32 cellular contexts compared by ENCODE assay signal in the genomic region with DNA sequence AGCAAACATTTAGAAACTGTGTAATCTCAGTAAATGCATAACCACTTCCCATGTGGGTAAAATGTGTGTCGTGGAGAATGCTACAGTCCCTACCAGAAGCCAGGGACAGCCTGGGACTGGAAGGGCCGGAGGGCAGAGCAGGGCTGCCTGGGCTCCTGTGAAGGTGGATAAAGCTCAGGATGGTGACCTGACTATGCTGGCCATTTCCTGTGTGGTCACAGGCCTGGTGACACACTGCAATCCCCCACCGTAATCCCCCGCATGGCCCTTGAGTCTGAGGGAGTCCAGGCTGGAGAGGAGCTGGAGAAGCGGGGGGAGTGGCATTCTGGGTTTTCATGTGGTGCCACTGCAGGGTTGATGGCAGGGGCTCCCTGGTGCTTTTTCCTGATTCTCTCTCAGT.
"Had no signal": no experiment of that assay in that cellular context is flagged by ENCODE, and none has a peak within 500 bp of the region (broad histone marks: within the 10 kb centered on the region; RNA-seq: fewer than 3 reads in every experiment).

No MANE protein-coding gene starts in this region.

- H3K9me3 Mint-ChIP-seq: activated B cell treated with CpG ODN at 0.5 μM for 24 hours; activated CD8-positive, alpha-beta T cell treated with anti-CD3 and anti-CD28 coated beads for 36 hours; dendritic cell treated with granulocyte-macrophage colony-stimulating factor and Interleukin-4, amounts not matched to agents 40 ng/mL and 50 ng/mL, for 4 days; endodermal cell had no signal

- ATAC-seq: activated CD4-positive, CD25-positive, alpha-beta regulatory T cell treated with anti-CD3 and anti-CD28 coated beads, Interleukin-2, amount 50 U/mL, for 24 hours; activated CD8-positive, alpha-beta T cell treated with anti-CD3 and anti-CD28 coated beads for 36 hours; activated T-cell treated with anti-CD3 and anti-CD28 coated beads, Interleukin-2, amount 50 U/mL, for 4 hours; activated T-helper 17 cell treated with anti-CD3 and anti-CD28 coated beads, Interleukin-2, amount 50 U/mL, for 72 hours; esophagus mucosa; foreskin keratinocyte; gastrocnemius medialis; T-helper 17 cell had no signal

- DNase-seq: activated B cell treated with CpG ODN at 0.5 μM for 24 hours; activated CD4-positive, alpha-beta T cell treated with anti-CD3 and anti-CD28 coated beads for 48 hours; activated CD4-positive, alpha-beta T cell treated with anti-CD3 and anti-CD28 coated beads, Interleukin-2, amount 50 U/mL, for 1 hour; activated CD4-positive, alpha-beta T cell treated with anti-CD3 and anti-CD28 coated beads, Interleukin-2, amount 50 U/mL, for 48 hours; activated CD8-positive, alpha-beta memory T cell treated with anti-CD3 and anti-CD28 coated beads for 24 hours; activated CD8-positive, alpha-beta T cell treated with anti-CD3 and anti-CD28 coated beads for 36 hours; activated effector memory CD4-positive, alpha-beta T cell treated with Interleukin-2 at 50 U/mL for 16 hours; activated gamma-delta T cell treated with Interleukin-2 at 50 U/mL for 16 hours; activated naive CD4-positive, alpha-beta T cell treated with anti-CD3 and anti-CD28 coated beads, Interleukin-2, amount 50 U/mL, for 16 hours; activated naive CD4-positive, alpha-beta T cell treated with Interleukin-2 at 50 U/mL for 16 hours; activated T-cell treated with anti-CD3 and anti-CD28 coated beads, Interleukin-2, amount 50 U/mL, for 4 hours; amniotic stem cell; anterior cingulate cortex; brain microvascular endothelial cell; dorsolateral prefrontal cortex; effector memory CD4-positive, alpha-beta T cell; endodermal cell; foreskin keratinocyte; gastrocnemius medialis; glutamatergic neuron; T-helper 1 cell; T-helper 17 cell; T1000; WERI-Rb-1 had no signal

- H3K27ac ChIP-seq: brain microvascular endothelial cell, coronary artery, dorsolateral prefrontal cortex, foreskin keratinocyte, gastrocnemius medialis, WERI-Rb-1 had no signal

- H3K36me3 Mint-ChIP-seq: activated naive CD8-positive, alpha-beta T cell had no signal

- H3K36me3 ChIP-seq: brain microvascular endothelial cell, gastrocnemius medialis, WERI-Rb-1 had no signal

- H3K4me3 ChIP-seq: coronary artery, dorsolateral prefrontal cortex, gastrocnemius medialis had no signal

- H3K4me1 Mint-ChIP-seq: activated B cell treated with CpG ODN at 0.5 μM for 24 hours; activated T-helper 17 cell treated with anti-CD3 and anti-CD28 coated beads, Interleukin-2, amount 50 U/mL, for 72 hours; central memory CD8-positive, alpha-beta T cell; endodermal cell; T-helper 17 cell had no signal

- H3K4me1 ChIP-seq: gastrocnemius medialis had no signal

- H3K27me3 Mint-ChIP-seq: activated B cell treated with CpG ODN at 0.5 μM for 24 hours; activated CD8-positive, alpha-beta T cell treated with anti-CD3 and anti-CD28 coated beads for 36 hours; activated naive CD8-positive, alpha-beta T cell; activated T-helper 17 cell treated with anti-CD3 and anti-CD28 coated beads, Interleukin-2, amount 50 U/mL, for 72 hours; central memory CD8-positive, alpha-beta T cell; dendritic cell treated with granulocyte-macrophage colony-stimulating factor and Interleukin-4, amounts not matched to agents 40 ng/mL and 50 ng/mL, for 4 days; T-helper 17 cell had no signal

- H3K27me3 ChIP-seq: brain microvascular endothelial cell, foreskin keratinocyte, gastrocnemius medialis had no signal

- H3K27ac Mint-ChIP-seq: activated B cell treated with CpG ODN at 0.5 μM for 24 hours; activated CD8-positive, alpha-beta T cell treated with anti-CD3 and anti-CD28 coated beads for 36 hours; activated naive CD8-positive, alpha-beta T cell; activated T-helper 17 cell treated with anti-CD3 and anti-CD28 coated beads, Interleukin-2, amount 50 U/mL, for 72 hours; dendritic cell treated with granulocyte-macrophage colony-stimulating factor and Interleukin-4, amounts not matched to agents 40 ng/mL and 50 ng/mL, for 4 days; endodermal cell; T-helper 17 cell; T-helper 2 cell treated with Interferon-gamma antibody and Interleukin-4, amounts not matched to agents 5 μg/mL and 100 μg/mL, for 36 hours had no signal

- H3K4me3 Mint-ChIP-seq: activated B cell treated with CpG ODN at 0.5 μM for 24 hours; activated CD8-positive, alpha-beta T cell treated with anti-CD3 and anti-CD28 coated beads for 36 hours; activated naive CD8-positive, alpha-beta T cell; activated T-cell treated with anti-CD3 and anti-CD28 coated beads, Interleukin-2, amount 50 U/mL, for 4 hours; activated T-helper 17 cell treated with anti-CD3 and anti-CD28 coated beads, Interleukin-2, amount 50 U/mL, for 72 hours; central memory CD8-positive, alpha-beta T cell; dendritic cell treated with granulocyte-macrophage colony-stimulating factor and Interleukin-4, amounts not matched to agents 40 ng/mL and 50 ng/mL, for 4 days; endodermal cell; T-helper 17 cell; T-helper 2 cell treated with Interferon-gamma antibody and Interleukin-4, amounts not matched to agents 5 μg/mL and 100 μg/mL, for 36 hours had no signal

- H3K9me3 ChIP-seq: gastrocnemius medialis had no signal
